In genomic region chr20:37727247-37727956, GRCh38 we compare ENCODE assay signal across 1 cellular context.
TF ChIP-seq lines count a peak whose summit lies in the region.

No MANE protein-coding gene starts in this region.

TF ChIP-seq in HepG2, 621 proteins besides CTCF, POLR2A, EP300 and RAD21 (continued from another document and continues in another):
- TF ChIP-seq, protein P1, sequence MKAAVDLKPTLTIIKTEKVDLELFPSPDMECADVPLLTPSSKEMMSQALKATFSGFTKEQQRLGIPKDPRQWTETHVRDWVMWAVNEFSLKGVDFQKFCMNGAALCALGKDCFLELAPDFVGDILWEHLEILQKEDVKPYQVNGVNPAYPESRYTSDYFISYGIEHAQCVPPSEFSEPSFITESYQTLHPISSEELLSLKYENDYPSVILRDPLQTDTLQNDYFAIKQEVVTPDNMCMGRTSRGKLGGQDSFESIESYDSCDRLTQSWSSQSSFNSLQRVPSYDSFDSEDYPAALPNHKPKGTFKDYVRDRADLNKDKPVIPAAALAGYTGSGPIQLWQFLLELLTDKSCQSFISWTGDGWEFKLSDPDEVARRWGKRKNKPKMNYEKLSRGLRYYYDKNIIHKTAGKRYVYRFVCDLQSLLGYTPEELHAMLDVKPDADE (CRISPR knock-in tag; IDR thresholded peaks at IDR 0.05): no peak
- TF ChIP-seq ZSCAN29 (CRISPR knock-in tag; conservative IDR thresholded peaks at IDR 0.05) (no peak), ARHGAP35 (CRISPR knock-in tag; IDR thresholded peaks at IDR 0.05; ENCODE audit: borderline replicate concordance) (no peak), ZNF256 (CRISPR knock-in tag; conservative IDR thresholded peaks at IDR 0.05) (no peak), ZNF207 (IDR thresholded peaks at IDR 0.05; ENCODE audit: borderline replicate concordance) (no peak), ZKSCAN8 (CRISPR knock-in tag; IDR thresholded peaks at IDR 0.05; ENCODE audit: borderline replicate concordance) (no peak), CENPX (CRISPR knock-in tag; IDR thresholded peaks at IDR 0.05) (no peak), ZNF383 (CRISPR knock-in tag; IDR thresholded peaks at IDR 0.05; ENCODE audit: borderline replicate concordance) (no peak), GTF3A (CRISPR knock-in tag; conservative IDR thresholded peaks at IDR 0.05) (no peak), ZNF703 (CRISPR knock-in tag; IDR thresholded peaks at IDR 0.05; ENCODE audit: borderline replicate concordance) (no peak), RARA (CRISPR knock-in tag; IDR thresholded peaks at IDR 0.05) (0 out of 2 replicates have a peak, but pooled peaks have one; percentile 25), PLSCR1 (CRISPR knock-in tag; IDR thresholded peaks at IDR 0.05; ENCODE audit: borderline replicate concordance) (no peak), TEF (CRISPR knock-in tag; IDR thresholded peaks at IDR 0.05) (peak; percentile 76), MAFG (CRISPR knock-in tag; IDR thresholded peaks at IDR 0.05) (no peak), MEIS2 (CRISPR knock-in tag; IDR thresholded peaks at IDR 0.05) (no peak), SP140L (CRISPR knock-in tag; IDR thresholded peaks at IDR 0.05; ENCODE audit: borderline replicate concordance) (no peak), TGIF2 (CRISPR knock-in tag; IDR thresholded peaks at IDR 0.05) (peak; percentile 78; the same call in 1 of the 2 replicates), ZNF737 (CRISPR knock-in tag; IDR thresholded peaks at IDR 0.05; ENCODE audit: borderline replicate concordance) (no peak), CEBPB (IDR thresholded peaks at IDR 0.05; ENCODE audit: borderline replicate concordance, low read depth, low read length) (peak; percentile 87), HDAC1 (CRISPR knock-in tag; IDR thresholded peaks at IDR 0.05) (no peak), ZNF44 (CRISPR knock-in tag; IDR thresholded peaks at IDR 0.05) (no peak), SIN3A (IDR thresholded peaks at IDR 0.05; ENCODE audit: borderline replicate concordance, low read depth, low read length) (no peak), BCL6 (CRISPR knock-in tag; IDR thresholded peaks at IDR 0.05) (no peak), DDIT3 (CRISPR knock-in tag; IDR thresholded peaks at IDR 0.05) (no peak), KDM5B (CRISPR knock-in tag; IDR thresholded peaks at IDR 0.05; ENCODE audit: borderline replicate concordance) (no peak), KDM3A (CRISPR knock-in tag; IDR thresholded peaks at IDR 0.05; ENCODE audit: low read depth) (no peak), ZBTB7B (CRISPR knock-in tag; IDR thresholded peaks at IDR 0.05) (no peak), CAMTA2 (CRISPR knock-in tag; IDR thresholded peaks at IDR 0.05; ENCODE audit: borderline replicate concordance) (no peak), ZNF687 (CRISPR knock-in tag; IDR thresholded peaks at IDR 0.05) (no peak), CEBPG (CRISPR knock-in tag; IDR thresholded peaks at IDR 0.05) (peak; percentile 80), HOMEZ (CRISPR knock-in tag; IDR thresholded peaks at IDR 0.05; ENCODE audit: low read depth) (0 out of 2 replicates have a peak, but pooled peaks have one; percentile 11), ZNF234 (CRISPR knock-in tag; conservative IDR thresholded peaks at IDR 0.05) (no peak), RBAK (CRISPR knock-in tag; IDR thresholded peaks at IDR 0.05) (no peak), ZSCAN21 (CRISPR knock-in tag; IDR thresholded peaks at IDR 0.05; ENCODE audit: borderline replicate concordance) (no peak), JUND (CRISPR knock-in tag; IDR thresholded peaks at IDR 0.05) (no peak), SETDB1 (CRISPR knock-in tag; IDR thresholded peaks at IDR 0.05; ENCODE audit: borderline replicate concordance) (no peak), ATF4 (CRISPR knock-in tag; IDR thresholded peaks at IDR 0.05) (no peak), FOXJ3 (CRISPR knock-in tag; IDR thresholded peaks at IDR 0.05; ENCODE audit: borderline replicate concordance) (no peak), ZNF143 (CRISPR knock-in tag; IDR thresholded peaks at IDR 0.05) (no peak)
- TF ChIP-seq, protein P2, sequence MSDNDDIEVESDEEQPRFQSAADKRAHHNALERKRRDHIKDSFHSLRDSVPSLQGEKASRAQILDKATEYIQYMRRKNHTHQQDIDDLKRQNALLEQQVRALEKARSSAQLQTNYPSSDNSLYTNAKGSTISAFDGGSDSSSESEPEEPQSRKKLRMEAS (IDR thresholded peaks at IDR 0.05): no peak
- TF ChIP-seq, protein P3, sequence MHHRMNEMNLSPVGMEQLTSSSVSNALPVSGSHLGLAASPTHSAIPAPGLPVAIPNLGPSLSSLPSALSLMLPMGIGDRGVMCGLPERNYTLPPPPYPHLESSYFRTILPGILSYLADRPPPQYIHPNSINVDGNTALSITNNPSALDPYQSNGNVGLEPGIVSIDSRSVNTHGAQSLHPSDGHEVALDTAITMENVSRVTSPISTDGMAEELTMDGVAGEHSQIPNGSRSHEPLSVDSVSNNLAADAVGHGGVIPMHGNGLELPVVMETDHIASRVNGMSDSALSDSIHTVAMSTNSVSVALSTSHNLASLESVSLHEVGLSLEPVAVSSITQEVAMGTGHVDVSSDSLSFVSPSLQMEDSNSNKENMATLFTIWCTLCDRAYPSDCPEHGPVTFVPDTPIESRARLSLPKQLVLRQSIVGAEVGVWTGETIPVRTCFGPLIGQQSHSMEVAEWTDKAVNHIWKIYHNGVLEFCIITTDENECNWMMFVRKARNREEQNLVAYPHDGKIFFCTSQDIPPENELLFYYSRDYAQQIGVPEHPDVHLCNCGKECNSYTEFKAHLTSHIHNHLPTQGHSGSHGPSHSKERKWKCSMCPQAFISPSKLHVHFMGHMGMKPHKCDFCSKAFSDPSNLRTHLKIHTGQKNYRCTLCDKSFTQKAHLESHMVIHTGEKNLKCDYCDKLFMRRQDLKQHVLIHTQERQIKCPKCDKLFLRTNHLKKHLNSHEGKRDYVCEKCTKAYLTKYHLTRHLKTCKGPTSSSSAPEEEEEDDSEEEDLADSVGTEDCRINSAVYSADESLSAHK (CRISPR knock-in tag; IDR thresholded peaks at IDR 0.05; ENCODE audit: borderline replicate concordance): no peak
- TF ChIP-seq, protein P4, sequence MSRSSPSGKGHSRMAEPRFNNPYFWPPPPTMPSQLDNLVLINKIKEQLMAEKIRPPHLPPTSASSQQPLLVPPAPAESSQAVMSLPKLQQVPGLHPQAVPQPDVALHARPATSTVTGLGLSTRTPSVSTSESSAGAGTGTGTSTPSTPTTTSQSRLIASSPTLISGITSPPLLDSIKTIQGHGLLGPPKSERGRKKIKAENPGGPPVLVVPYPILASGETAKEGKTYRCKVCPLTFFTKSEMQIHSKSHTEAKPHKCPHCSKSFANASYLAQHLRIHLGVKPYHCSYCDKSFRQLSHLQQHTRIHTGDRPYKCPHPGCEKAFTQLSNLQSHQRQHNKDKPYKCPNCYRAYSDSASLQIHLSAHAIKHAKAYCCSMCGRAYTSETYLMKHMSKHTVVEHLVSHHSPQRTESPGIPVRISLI (CRISPR knock-in tag; IDR thresholded peaks at IDR 0.05; ENCODE audit: borderline replicate concordance): no peak
- TF ChIP-seq, protein P5, sequence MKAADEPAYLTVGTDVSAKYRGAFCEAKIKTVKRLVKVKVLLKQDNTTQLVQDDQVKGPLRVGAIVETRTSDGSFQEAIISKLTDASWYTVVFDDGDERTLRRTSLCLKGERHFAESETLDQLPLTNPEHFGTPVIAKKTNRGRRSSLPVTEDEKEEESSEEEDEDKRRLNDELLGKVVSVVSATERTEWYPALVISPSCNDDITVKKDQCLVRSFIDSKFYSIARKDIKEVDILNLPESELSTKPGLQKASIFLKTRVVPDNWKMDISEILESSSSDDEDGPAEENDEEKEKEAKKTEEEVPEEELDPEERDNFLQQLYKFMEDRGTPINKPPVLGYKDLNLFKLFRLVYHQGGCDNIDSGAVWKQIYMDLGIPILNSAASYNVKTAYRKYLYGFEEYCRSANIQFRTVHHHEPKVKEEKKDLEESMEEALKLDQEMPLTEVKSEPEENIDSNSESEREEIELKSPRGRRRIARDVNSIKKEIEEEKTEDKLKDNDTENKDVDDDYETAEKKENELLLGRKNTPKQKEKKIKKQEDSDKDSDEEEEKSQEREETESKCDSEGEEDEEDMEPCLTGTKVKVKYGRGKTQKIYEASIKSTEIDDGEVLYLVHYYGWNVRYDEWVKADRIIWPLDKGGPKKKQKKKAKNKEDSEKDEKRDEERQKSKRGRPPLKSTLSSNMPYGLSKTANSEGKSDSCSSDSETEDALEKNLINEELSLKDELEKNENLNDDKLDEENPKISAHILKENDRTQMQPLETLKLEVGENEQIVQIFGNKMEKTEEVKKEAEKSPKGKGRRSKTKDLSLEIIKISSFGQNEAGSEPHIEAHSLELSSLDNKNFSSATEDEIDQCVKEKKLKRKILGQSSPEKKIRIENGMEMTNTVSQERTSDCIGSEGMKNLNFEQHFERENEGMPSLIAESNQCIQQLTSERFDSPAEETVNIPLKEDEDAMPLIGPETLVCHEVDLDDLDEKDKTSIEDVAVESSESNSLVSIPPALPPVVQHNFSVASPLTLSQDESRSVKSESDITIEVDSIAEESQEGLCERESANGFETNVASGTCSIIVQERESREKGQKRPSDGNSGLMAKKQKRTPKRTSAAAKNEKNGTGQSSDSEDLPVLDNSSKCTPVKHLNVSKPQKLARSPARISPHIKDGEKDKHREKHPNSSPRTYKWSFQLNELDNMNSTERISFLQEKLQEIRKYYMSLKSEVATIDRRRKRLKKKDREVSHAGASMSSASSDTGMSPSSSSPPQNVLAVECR (CRISPR knock-in tag; IDR thresholded peaks at IDR 0.05; ENCODE audit: borderline replicate concordance): no peak
- TF ChIP-seq, protein P6, sequence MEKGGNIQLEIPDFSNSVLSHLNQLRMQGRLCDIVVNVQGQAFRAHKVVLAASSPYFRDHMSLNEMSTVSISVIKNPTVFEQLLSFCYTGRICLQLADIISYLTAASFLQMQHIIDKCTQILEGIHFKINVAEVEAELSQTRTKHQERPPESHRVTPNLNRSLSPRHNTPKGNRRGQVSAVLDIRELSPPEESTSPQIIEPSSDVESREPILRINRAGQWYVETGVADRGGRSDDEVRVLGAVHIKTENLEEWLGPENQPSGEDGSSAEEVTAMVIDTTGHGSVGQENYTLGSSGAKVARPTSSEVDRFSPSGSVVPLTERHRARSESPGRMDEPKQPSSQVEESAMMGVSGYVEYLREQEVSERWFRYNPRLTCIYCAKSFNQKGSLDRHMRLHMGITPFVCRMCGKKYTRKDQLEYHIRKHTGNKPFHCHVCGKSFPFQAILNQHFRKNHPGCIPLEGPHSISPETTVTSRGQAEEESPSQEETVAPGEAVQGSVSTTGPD (CRISPR knock-in tag; IDR thresholded peaks at IDR 0.05): no peak
